In genomic region chr6:145142958-145143357, GRCh38 we compare ENCODE assay signal across 29 cellular contexts.
"Had no signal": no experiment of that assay in that cellular context is flagged by ENCODE, and none has a peak within 500 bp of the region (broad histone marks: within the 10 kb centered on the region; RNA-seq: fewer than 3 reads in every experiment).

No MANE protein-coding gene starts in this region.

- H3K4me3 ChIP-seq: stomach, suprapubic skin, testis, thoracic aorta, thyroid gland, tibial artery, tibial nerve, transverse colon, upper lobe of left lung, upper lobe of right lung, uterus, vagina had no signal

- DNase-seq: stimulated activated CD4-positive, alpha-beta T cell treated with anti-CD3 and anti-CD28 coated beads, Interleukin-2, amount 100 ng/mL, for 48 hours; stimulated activated CD4-positive, alpha-beta T cell treated with anti-CD3 and anti-CD28 coated beads, Interleukin-4, amount 100 ng/mL, for 1 hour; stimulated activated CD4-positive, alpha-beta T cell treated with anti-CD3 and anti-CD28 coated beads, Interleukin-4, amount 100 ng/mL, for 24 hours; stimulated activated CD4-positive, alpha-beta T cell treated with anti-CD3 and anti-CD28 coated beads, Interleukin-4, amount 100 ng/mL, for 4 hours; stimulated activated CD8-positive, alpha-beta memory T cell treated with anti-CD3 and anti-CD28 coated beads, Interleukin-4, amount 100 ng/mL, for 48 hours; stimulated activated naive B cell treated with anti-CD40 and anti-IgM and Interleukin-4, amounts not matched to agents 10 μg/mL and 1 μg/mL and 100 μg/mL, for 72 hours; stimulated activated naive CD4-positive, alpha-beta T cell; stimulated activated naive CD4-positive, alpha-beta T cell treated with Interleukin-2 at 50 U/mL for 16 hours; stimulated activated naive CD8-positive, alpha-beta T cell treated with anti-CD3 and anti-CD28 coated beads, Interleukin-15, amount 100 ng/mL, for 72 hours; stimulated activated naive CD8-positive, alpha-beta T cell treated with anti-CD3 and anti-CD28 coated beads, Interleukin-15, Interleukin-2, amounts not matched to agents 100 U/mL and 50 U/mL, for 24 hours; stomach; substantia nigra; testis; thyroid gland; tibial artery; transverse colon; trophoblast cell; upper lobe of left lung; upper lobe of right lung; uterus had no signal

- H3K27ac ChIP-seq: stomach, suprapubic skin, testis, thoracic aorta, thyroid gland, tibial artery, tibial nerve, transverse colon, upper lobe of left lung, upper lobe of right lung, uterus, vagina had no signal

- H3K4me1 Mint-ChIP-seq: stimulated activated effector memory CD8-positive, alpha-beta T cell treated with anti-CD3 and anti-CD28 coated beads, Interleukin-12 subunit alpha, Interleukin-12 subunit beta, amount 100 ng/mL, for 72 hours; stimulated activated memory B cell treated with anti-CD40 and anti-IgM and Interleukin-4, amounts not matched to agents 10 μg/mL and 1 μg/mL and 100 μg/mL, for 72 hours; stimulated activated naive B cell treated with anti-CD40 and anti-IgM and Interleukin-4, amounts not matched to agents 10 μg/mL and 1 μg/mL and 100 μg/mL, for 72 hours; stimulated activated naive CD8-positive, alpha-beta T cell treated with anti-CD3 and anti-CD28 coated beads, Interleukin-15, amount 100 ng/mL, for 72 hours had no signal

- H3K9me3 ChIP-seq: stomach, suprapubic skin, testis, thoracic aorta, thyroid gland, tibial artery, tibial nerve, transverse colon, upper lobe of left lung, upper lobe of right lung, uterus, vagina had no signal

- H3K27me3 Mint-ChIP-seq: stimulated activated memory B cell treated with anti-CD40 and anti-IgM and Interleukin-4, amounts not matched to agents 10 μg/mL and 1 μg/mL and 100 μg/mL, for 72 hours; stimulated activated naive B cell treated with anti-CD40 and anti-IgM and Interleukin-4, amounts not matched to agents 10 μg/mL and 1 μg/mL and 100 μg/mL, for 72 hours; stimulated activated naive CD8-positive, alpha-beta T cell treated with anti-CD3 and anti-CD28 coated beads, Interleukin-15, amount 100 ng/mL, for 72 hours; stimulated activated naive CD8-positive, alpha-beta T cell treated with anti-CD3 and anti-CD28 coated beads, Interleukin-15, Interleukin-2, amounts not matched to agents 100 ng/mL and 50 ng/mL, for 24 hours had no signal

- H3K4me3 Mint-ChIP-seq: stimulated activated effector memory CD8-positive, alpha-beta T cell treated with anti-CD3 and anti-CD28 coated beads, Interleukin-12 subunit alpha, Interleukin-12 subunit beta, amount 100 ng/mL, for 72 hours; stimulated activated memory B cell treated with anti-CD40 and anti-IgM and Interleukin-4, amounts not matched to agents 10 μg/mL and 1 μg/mL and 100 μg/mL, for 72 hours; stimulated activated naive B cell treated with anti-CD40 and anti-IgM and Interleukin-4, amounts not matched to agents 10 μg/mL and 1 μg/mL and 100 μg/mL, for 72 hours; stimulated activated naive CD8-positive, alpha-beta T cell treated with anti-CD3 and anti-CD28 coated beads, Interleukin-15, amount 100 ng/mL, for 72 hours; stimulated activated naive CD8-positive, alpha-beta T cell treated with anti-CD3 and anti-CD28 coated beads, Interleukin-15, Interleukin-2, amounts not matched to agents 100 ng/mL and 50 ng/mL, for 24 hours; type B pancreatic cell had no signal

- H3K27ac Mint-ChIP-seq: stimulated activated effector memory CD8-positive, alpha-beta T cell treated with anti-CD3 and anti-CD28 coated beads, Interleukin-12 subunit alpha, Interleukin-12 subunit beta, amount 100 ng/mL, for 72 hours; stimulated activated memory B cell treated with anti-CD40 and anti-IgM and Interleukin-4, amounts not matched to agents 10 μg/mL and 1 μg/mL and 100 μg/mL, for 72 hours; stimulated activated naive B cell treated with anti-CD40 and anti-IgM and Interleukin-4, amounts not matched to agents 10 μg/mL and 1 μg/mL and 100 μg/mL, for 72 hours; stimulated activated naive CD8-positive, alpha-beta T cell treated with anti-CD3 and anti-CD28 coated beads, Interleukin-15, amount 100 ng/mL, for 72 hours; stimulated activated naive CD8-positive, alpha-beta T cell treated with anti-CD3 and anti-CD28 coated beads, Interleukin-15, Interleukin-2, amounts not matched to agents 100 ng/mL and 50 ng/mL, for 24 hours; type B pancreatic cell had no signal

- ATAC-seq: stimulated activated effector memory CD8-positive, alpha-beta T cell treated with anti-CD3 and anti-CD28 coated beads, Interleukin-12 subunit alpha, Interleukin-12 subunit beta, amount 100 ng/mL, for 72 hours; stimulated activated memory B cell treated with anti-CD40 and anti-IgM and Interleukin-4, amounts not matched to agents 10 μg/mL and 1 μg/mL and 100 μg/mL, for 72 hours; stimulated activated naive B cell treated with anti-CD40 and anti-IgM and Interleukin-4, amounts not matched to agents 10 μg/mL and 1 μg/mL and 100 μg/mL, for 72 hours; stimulated activated naive CD8-positive, alpha-beta T cell treated with anti-CD3 and anti-CD28 coated beads, Interleukin-15, amount 100 ng/mL, for 72 hours; stimulated activated naive CD8-positive, alpha-beta T cell treated with anti-CD3 and anti-CD28 coated beads, Interleukin-15, Interleukin-2, amounts not matched to agents 100 U/mL and 50 U/mL, for 24 hours; upper lobe of right lung had no signal

- H3K36me3 Mint-ChIP-seq: stimulated activated effector memory CD8-positive, alpha-beta T cell treated with anti-CD3 and anti-CD28 coated beads, Interleukin-12 subunit alpha, Interleukin-12 subunit beta, amount 100 ng/mL, for 72 hours; stimulated activated memory B cell treated with anti-CD40 and anti-IgM and Interleukin-4, amounts not matched to agents 10 μg/mL and 1 μg/mL and 100 μg/mL, for 72 hours; stimulated activated naive B cell treated with anti-CD40 and anti-IgM and Interleukin-4, amounts not matched to agents 10 μg/mL and 1 μg/mL and 100 μg/mL, for 72 hours; type B pancreatic cell had no signal

- H3K36me3 ChIP-seq: stomach, suprapubic skin, thoracic aorta, thyroid gland, tibial artery, tibial nerve, transverse colon, upper lobe of left lung, upper lobe of right lung, uterus, vagina had no signal

- H3K4me1 ChIP-seq: stomach, suprapubic skin, testis, thyroid gland, tibial artery, tibial nerve, transverse colon, upper lobe of right lung, uterus, vagina had no signal

- H3K9me3 Mint-ChIP-seq: stimulated activated effector memory CD8-positive, alpha-beta T cell treated with anti-CD3 and anti-CD28 coated beads, Interleukin-12 subunit alpha, Interleukin-12 subunit beta, amount 100 ng/mL, for 72 hours; stimulated activated memory B cell treated with anti-CD40 and anti-IgM and Interleukin-4, amounts not matched to agents 10 μg/mL and 1 μg/mL and 100 μg/mL, for 72 hours; stimulated activated naive B cell treated with anti-CD40 and anti-IgM and Interleukin-4, amounts not matched to agents 10 μg/mL and 1 μg/mL and 100 μg/mL, for 72 hours; stimulated activated naive CD8-positive, alpha-beta T cell treated with anti-CD3 and anti-CD28 coated beads, Interleukin-15, amount 100 ng/mL, for 72 hours; stimulated activated naive CD8-positive, alpha-beta T cell treated with anti-CD3 and anti-CD28 coated beads, Interleukin-15, Interleukin-2, amounts not matched to agents 100 ng/mL and 50 ng/mL, for 24 hours; type B pancreatic cell had no signal

- H3K27me3 ChIP-seq: stomach, suprapubic skin, testis, thyroid gland, tibial artery, tibial nerve, transverse colon, upper lobe of left lung, upper lobe of right lung, uterus, vagina had no signal

- FAIRE-seq: urothelium cell line had no signal
